In genomic region chr5:168438349-168438748, GRCh38 we compare ENCODE assay signal across 24 cellular contexts.
"Had no signal": no experiment of that assay in that cellular context is flagged by ENCODE, and none has a peak within 500 bp of the region (broad histone marks: within the 10 kb centered on the region; RNA-seq: fewer than 3 reads in every experiment).

No MANE protein-coding gene starts in this region.

- FAIRE-seq: TTC549 had no signal

- H3K9me3 ChIP-seq: breast epithelium, left ventricle myocardium inferior, psoas muscle, right lobe of liver, stomach, suprapubic skin, tibial nerve had no signal

- H3K36me3 ChIP-seq: left ventricle myocardium inferior, tibial nerve had no signal

- H3K4me1 ChIP-seq: breast epithelium, left ventricle myocardium inferior, psoas muscle, right lobe of liver, stomach, suprapubic skin, tibial nerve had no signal

- H3K27me3 ChIP-seq: breast epithelium, right lobe of liver, stomach, suprapubic skin, tibial nerve had no signal

- H3K4me3 ChIP-seq: breast epithelium, left ventricle myocardium inferior, psoas muscle, right lobe of liver, skin epidermis, stomach, suprapubic skin, tibial nerve had no signal

- DNase-seq: activated CD8-positive, alpha-beta memory T cell treated with anti-CD3 and anti-CD28 coated beads for 24 hours; activated CD8-positive, alpha-beta memory T cell treated with anti-CD3 and anti-CD28 coated beads, Interleukin-2, amount 50 U/mL, for 4 hours; activated T-cell treated with anti-CD3 and anti-CD28 coated beads, Interleukin-2, amount 50 U/mL, for 24 hours; aorta; cortex of kidney; endodermal cell; immature natural killer cell; kidney glomerular epithelial cell; left ventricle myocardium inferior; naive thymus-derived CD8-positive, alpha-beta T cell; psoas muscle; right lobe of liver; stimulated activated CD4-positive, alpha-beta T cell treated with anti-CD3 and anti-CD28 coated beads, Interleukin-1b, Interleukin-23, amount 100 ng/mL, for 48 hours; stomach; T-cell had no signal

- ATAC-seq: activated naive CD4-positive, alpha-beta T cell treated with anti-CD3 and anti-CD28 coated beads, Interleukin-2, amount 50 U/mL, for 72 hours; activated T-helper 17 cell treated with anti-CD3 and anti-CD28 coated beads, Interleukin-2, amount 50 U/mL, for 72 hours; naive thymus-derived CD8-positive, alpha-beta T cell; psoas muscle; right lobe of liver; T-cell; WTC11 had no signal

- H3K27ac ChIP-seq: breast epithelium, epithelial cell of prostate, left ventricle myocardium inferior, psoas muscle, right lobe of liver, skin epidermis, stomach, suprapubic skin, tibial nerve had no signal
